Comparison of ENCODE assay signal across 8 cellular contexts in genomic region chrX:15674899-15675489, GRCh38. TPM values are rescaled to one million over a fixed set of nuclear protein-coding genes. Genes with fewer than 3 reads are reported as not detected.
DNase-seq lines count a peak whose midpoint lies in the region; ATAC-seq and TF ChIP-seq lines count a peak whose summit lies in the region.

No MANE protein-coding gene starts in this region.

- no peak overlapping the region for H2AK5ac ChIP-seq in trophoblast cell (ENCODE audit: low read length)

- H2BK120ac ChIP-seq in trophoblast cell (ENCODE audit: insufficient read depth, low read length, poor library complexity) = peak overlapping the region; percentile 95

- intact Hi-C loops in cardiac septum (cut with DNase I) = loop anchor here (10.0 kb wide), 1 partner anchor 120 kb away; the partner anchor contains the start of gene ZRSR2
- intact Hi-C loops in transverse colon (cut with DNase I; ENCODE audit: low total_unique reads) = no loop called here

- peak; percentile 70 for DNase-seq in GM12864 (ENCODE audit: low read depth)
- DNase-seq in NCI-H1105 (lab: John Stamatoyannopoulos, UW) = peak; percentile 82
- DNase-seq in activated naive CD8-positive, alpha-beta T cell treated with anti-CD3 and anti-CD28 coated beads, Interleukin-2, amount 50 U/mL, for 16 hours (ENCODE audit: low read depth, low spot score) = peak; percentile 70
- peak; percentile 96 for DNase-seq in cardiac septum (ENCODE audit: low spot score)
- DNase-seq in trophoblast cell = peak; percentile 86 to 87
- peak; percentile 94 for DNase-seq in transverse colon

- peak overlapping the region; percentile 49 for H4K12ac ChIP-seq in trophoblast cell (ENCODE audit: low read depth, low read length)

- peak overlapping the region; percentile 96 for H4K91ac ChIP-seq in trophoblast cell (ENCODE audit: low read depth, low read length)

- in situ Hi-C loops in transverse colon (cut with MboI; ENCODE audit: low pct_ligation_motif_present in 1 of 4, low pct_unique_long_range_greater_than_20kb in 1 of 4, low sequenced_read_pairs in 3 of 4) = loop anchor here in 2 of 4 donors (25.0 kb wide), 4 partner anchors 112 to 1012 kb away; partner anchors contain the start of genes PIGA (in 1 of the 2) and ZRSR2 (in 1 of the 2)

- H3K27ac ChIP-seq in trophoblast cell (ENCODE audit: low read depth, low read length) (peak overlapping the region; percentile 94), transverse colon (peak overlapping the region; percentile 96 to 98 (median 96))

- peak overlapping the region; percentile 98 for H3K18ac ChIP-seq in trophoblast cell (ENCODE audit: low read length)

- peaks cover 8% of the 10 kb centered on the region for H3K79me1 ChIP-seq in trophoblast cell (ENCODE audit: low read length)

- ATAC-seq in HG02642 (IDR thresholded peaks at IDR 0.05; ENCODE audit: poor library complexity, unreplicated experiment) (peak; percentile 83), SK-N-SH treated with all-trans-retinoic acid at 6 μM for 48 hours (peak; percentile 91)

- H3K27me3 ChIP-seq in trophoblast cell (ENCODE audit: insufficient read depth, low read length) (no peaks in the 10 kb centered on the region), transverse colon (no peaks in the 10 kb centered on the region)

- peak overlapping the region; percentile 62 for H3K4me2 ChIP-seq in trophoblast cell (ENCODE audit: low read length)

- peak overlapping the region; percentile 95 for H2BK5ac ChIP-seq in trophoblast cell (ENCODE audit: low read depth, low read length, poor library complexity)

- TF ChIP-seq CTCF in GM12864 (IDR thresholded peaks at IDR 0.05; ENCODE audit: low read depth, low read length, missing control alignments) (no peak), transverse colon (IDR thresholded peaks at IDR 0.05) (no peak)

- H3K4me3 ChIP-seq in GM12864 (ENCODE audit: low read depth, low read length) (peak overlapping the region; percentile 82), trophoblast cell (ENCODE audit: low read depth, low read length) (peak overlapping the region; percentile 98), transverse colon (peak overlapping the region; percentile 34 to 74 (median 64))

- H3K4ac ChIP-seq in trophoblast cell (ENCODE audit: low read depth, low read length) = peak overlapping the region; percentile 13

- H2BK12ac ChIP-seq in trophoblast cell (ENCODE audit: low read length) = no peak overlapping the region

- no peak overlapping the region for H3K23ac ChIP-seq in trophoblast cell (ENCODE audit: low read length)

- H3K4me1 ChIP-seq in trophoblast cell (ENCODE audit: control insufficient read depth in 1 of 2, insufficient read depth in 2 of 2, low read length in 2 of 2) (no peaks in the 10 kb centered on the region), transverse colon (peaks cover 7 to 16% (median 11%) of the 10 kb centered on the region in 4 donors)

- peak overlapping the region; percentile 98 for H4K8ac ChIP-seq in trophoblast cell (ENCODE audit: low read depth, low read length)

- H3K9me3 ChIP-seq in trophoblast cell (ENCODE audit: insufficient read depth, low read depth, low read length) (no peaks in the 10 kb centered on the region), transverse colon (no peaks in the 10 kb centered on the region)

- no peak for TF ChIP-seq EP300 in transverse colon (IDR thresholded peaks at IDR 0.05; ENCODE audit: low read depth)

- peak overlapping the region; percentile 94 for H3K9ac ChIP-seq in trophoblast cell (ENCODE audit: low read length)

- H3K79me2 ChIP-seq in trophoblast cell (ENCODE audit: control insufficient read depth, insufficient read depth, low read length, poor library complexity) = peaks cover 4% of the 10 kb centered on the region

- peak overlapping the region; percentile 97 for H3K14ac ChIP-seq in trophoblast cell (ENCODE audit: low read length)

- TF ChIP-seq POLR2A in transverse colon (IDR thresholded peaks at IDR 0.05) = peak; percentile 83

- H3K36me3 ChIP-seq in trophoblast cell (ENCODE audit: control insufficient read depth in 1 of 2, insufficient read depth in 2 of 2, low read length in 2 of 2) = peaks cover 0 to 3% of the 10 kb centered on the region in 2 experiments
- no peaks in the 10 kb centered on the region for H3K36me3 ChIP-seq in transverse colon

- no CpG with 5 or more reads among the region's 46 CpGs for WGBS in trophoblast cell (ENCODE audit: extremely low coverage, insufficient coverage, insufficient read length)
- WGBS in transverse colon (ENCODE audit: low coverage in 1 of 2), 2 donors = 0% methylated on average over 46 of the region's 46 CpGs; no CpG with 5 or more reads in 1 of the 2 donors

- H2AFZ ChIP-seq in trophoblast cell (ENCODE audit: insufficient read depth, low read length, poor library complexity) = peak overlapping the region; percentile 82

TF ChIP-seq in SK-N-SH treated with all-trans-retinoic acid at 6 μM for 48 hours, 23 proteins besides CTCF, POLR2A, EP300 and RAD21:
- TF ChIP-seq PATZ1 (CRISPR knock-in tag; IDR thresholded peaks at IDR 0.05; ENCODE audit: borderline replicate concordance) (no peak), RARB (CRISPR knock-in tag; IDR thresholded peaks at IDR 0.05) (no peak), ZNF565 (CRISPR knock-in tag; conservative IDR thresholded peaks at IDR 0.05; ENCODE audit: low read depth) (no peak), TOX (CRISPR knock-in tag; IDR thresholded peaks at IDR 0.05; ENCODE audit: borderline replicate concordance) (no peak)

RNA-seq across cellular contexts. Expression of gene CLTRN, which starts 10.4 kb away (rescaled TPM):
- total RNA-seq in cardiac septum = 0.94 TPM
- polyA plus RNA-seq in trophoblast cell (2013) = 1.6 TPM in 2 replicates
- under 1 TPM in 1 of 4 donors, not detected in 3; 0.48 TPM for total RNA-seq in transverse colon

Comparison
In these comparisons a context has a peak if more than half of its experiments do, and no peak if none do; other contexts are left out.
1. Peak in every context shown above with its lines: DNase-seq, ATAC-seq, H3K4me3 ChIP-seq and H3K27ac ChIP-seq.